22 cellular contexts compared by ENCODE assay signal in genomic region chr6:35897036-35897435, GRCh38. TPM values are rescaled to one million over a fixed set of nuclear protein-coding genes. Genes with fewer than 3 reads are reported as not detected.
DNase-seq lines count a peak whose midpoint lies in the region; ATAC-seq and TF ChIP-seq lines count a peak whose summit lies in the region.
"Had no signal": no experiment of that assay in that cellular context is flagged by ENCODE, and none has a peak within 500 bp of the region (broad histone marks: within the 10 kb centered on the region; RNA-seq: fewer than 3 reads in every experiment).

No MANE protein-coding gene starts in this region.

- H3K27me3 Mint-ChIP-seq in type B pancreatic cell = no peaks in the 10 kb centered on the region
- H3K27me3 Mint-ChIP-seq in CD8-positive, alpha-beta T cell (ENCODE audit: low read depth) = no peaks in the 10 kb centered on the region
- H3K27me3 Mint-ChIP-seq: B cell; CD4-positive, alpha-beta T cell; CD8-positive, alpha-beta memory T cell had no signal

- H3K9me3 Mint-ChIP-seq in type B pancreatic cell = peaks cover 14% of the 10 kb centered on the region
- H3K9me3 Mint-ChIP-seq in CD8-positive, alpha-beta T cell = no peaks in the 10 kb centered on the region
- H3K9me3 Mint-ChIP-seq: CD4-positive, alpha-beta T cell; CD8-positive, alpha-beta memory T cell had no signal

- peak overlapping the region; percentile 7 for H3K27ac Mint-ChIP-seq in type B pancreatic cell
- H3K27ac Mint-ChIP-seq in CD8-positive, alpha-beta T cell = no peak overlapping the region
- H3K27ac Mint-ChIP-seq: B cell; CD4-positive, alpha-beta T cell; CD8-positive, alpha-beta memory T cell had no signal

- CTCF ChIA-PET in CD8-positive, alpha-beta T cell (lab: Charles Lee) = no interaction called here

- ATAC-seq in CD8-positive, alpha-beta T cell = no peak
- ATAC-seq: A549, GM12878 had no signal

- peak; percentile 8 for DNase-seq in NCI-H526 treated with DMSO at 0.1 percent for 48 hours (lab: John Stamatoyannopoulos, UW)
- no peak for DNase-seq in epithelial cell of prostate (ENCODE audit: low read depth, low spot score)
- DNase-seq in type B pancreatic cell (ENCODE audit: extremely low spot score, unreplicated experiment) = no peak
- no peak for DNase-seq in activated CD4-positive, alpha-beta T cell treated with anti-CD3 and anti-CD28 coated beads for 4 hours
- no peak for DNase-seq in CD8-positive, alpha-beta T cell
- DNase-seq: AML-193; CD4-positive, alpha-beta T cell; CD8-positive, alpha-beta memory T cell; COR-L47; DMS 273 treated with DMSO at 0.1 percent for 48 hours; DMS153; DMS53; DMS79; DND-41; EL; GDM1 had no signal

- H3K36me3 ChIP-seq in CD8-positive, alpha-beta T cell (ENCODE audit: insufficient read depth, low read length) = no peaks in the 10 kb centered on the region

- H3K36me3 Mint-ChIP-seq in type B pancreatic cell = peaks cover 44% of the 10 kb centered on the region
- H3K36me3 Mint-ChIP-seq in CD8-positive, alpha-beta T cell = peaks cover 30% of the 10 kb centered on the region

- no peaks in the 10 kb centered on the region for H3K27me3 ChIP-seq in CD8-positive, alpha-beta T cell (ENCODE audit: insufficient read depth, low read length)
- H3K27me3 ChIP-seq: BLaER1 treated with 17β-estradiol and CSF1 and Interleukin-3, amounts not matched to agents 10 nM and 100 nM had no signal

- intact Hi-C loops in CD8-positive, alpha-beta T cell (cut with DNase I, micrococcal nuclease) = no loop called here

- no peak overlapping the region for H3K4me3 ChIP-seq in CD8-positive, alpha-beta T cell (ENCODE audit: low read depth, low read length)
- H3K4me3 ChIP-seq: A549; BLaER1 treated with 17β-estradiol and CSF1 and Interleukin-3, amounts not matched to agents 10 nM and 100 nM; GM12878 had no signal

- no peak for TF ChIP-seq CTCF in type B pancreatic cell (conservative IDR thresholded peaks at IDR 0.05)
- no peak for TF ChIP-seq CTCF in CD8-positive, alpha-beta T cell (IDR thresholded peaks at IDR 0.05)

- H3K9me3 ChIP-seq in CD8-positive, alpha-beta T cell (ENCODE audit: low read length) = no peaks in the 10 kb centered on the region
- H3K9me3 ChIP-seq: A549 had no signal

- no peak overlapping the region for H3K4me3 Mint-ChIP-seq in type B pancreatic cell
- no peak overlapping the region for H3K4me3 Mint-ChIP-seq in CD8-positive, alpha-beta T cell
- H3K4me3 Mint-ChIP-seq: B cell; CD4-positive, alpha-beta T cell; CD8-positive, alpha-beta memory T cell had no signal

- H3K4me1 Mint-ChIP-seq in type B pancreatic cell (ENCODE audit: unreplicated experiment) = peaks cover 25% of the 10 kb centered on the region
- H3K4me1 Mint-ChIP-seq in CD8-positive, alpha-beta T cell (ENCODE audit: low read depth) = peaks cover 20% of the 10 kb centered on the region

- peak overlapping the region; percentile 54 for H3K27ac ChIP-seq in epithelial cell of prostate
- no peak overlapping the region for H3K27ac ChIP-seq in CD8-positive, alpha-beta T cell (ENCODE audit: low read depth, low read length)
- H3K27ac ChIP-seq: 22Rv1; A549; BLaER1 treated with 17β-estradiol and CSF1 and Interleukin-3, amounts not matched to agents 10 nM and 100 nM; C4-2B had no signal

- no peaks in the 10 kb centered on the region for H3K4me1 ChIP-seq in CD8-positive, alpha-beta T cell (ENCODE audit: insufficient read depth, low read length)
- H3K4me1 ChIP-seq: A549 had no signal

- POLR2A ChIA-PET in CD8-positive, alpha-beta T cell (lab: Charles Lee) = interaction anchor here (0.6 kb wide), 1 partner anchor 22 kb away, joined by 4 read pairs; no protein-coding TSS in a partner anchor

RNA-seq across cellular contexts. Expression of gene SRPK1, which starts 23.9 kb away (rescaled TPM):
- total RNA-seq in type B pancreatic cell (ENCODE audit: low replicate concordance) = 69.7 and 73.8 TPM in 2 replicates
- total RNA-seq in CD8-positive, alpha-beta T cell = 10 to 100 TPM; 21.0 to 22.7 TPM
